In the genomic region with DNA sequence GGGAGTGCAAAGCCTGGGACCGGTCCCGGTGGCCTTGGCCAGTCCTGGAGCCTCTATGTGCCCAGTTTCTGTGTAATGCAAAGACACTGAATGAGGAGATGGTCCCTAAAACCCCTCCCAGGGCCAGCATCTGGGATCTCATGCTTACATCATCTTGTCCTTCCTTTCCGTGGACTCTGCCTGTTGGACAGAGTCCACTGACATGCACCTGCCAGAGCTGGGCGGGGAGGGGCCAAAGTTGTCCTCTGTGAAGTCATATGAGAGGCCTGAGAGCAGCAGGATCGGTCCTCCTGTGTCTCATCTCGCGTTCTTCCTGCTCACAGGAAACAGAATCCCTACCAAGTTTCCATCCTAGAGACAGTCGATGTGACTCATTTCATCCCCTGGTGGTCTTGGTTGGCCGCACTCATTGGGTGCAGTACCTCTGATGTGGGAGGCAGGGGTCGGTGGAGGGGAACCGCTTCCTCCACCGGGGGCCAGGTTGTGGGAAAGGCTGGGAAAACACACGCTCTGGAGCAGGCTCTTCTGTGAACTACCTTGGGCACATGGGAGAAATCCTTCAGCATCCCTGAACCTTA, we compare ENCODE assay signal across 11 cellular contexts.
DNase-seq lines count a peak whose midpoint lies in the region; ATAC-seq and TF ChIP-seq lines count a peak whose summit lies in the region.
"Had no signal": no experiment of that assay in that cellular context is flagged by ENCODE, and none has a peak within 500 bp of the region (broad histone marks: within the 10 kb centered on the region; RNA-seq: fewer than 3 reads in every experiment).

No MANE protein-coding gene starts in this region.

- H3K27me3 ChIP-seq in ascending aorta: no peaks in the 10 kb centered on the region

- DNase-seq in ascending aorta (ENCODE audit: low spot score in 2 of 2) (no peak), left colon (peak; percentile 45 to 46), renal cortical epithelial cell (ENCODE audit: low read depth) (peak; percentile 70), DMS 273 (lab: John Stamatoyannopoulos, UW; ENCODE audit: unreplicated experiment) (no peak)
- DNase-seq: activated CD4-positive, CD25-positive, alpha-beta regulatory T cell had no signal

- POLR2A ChIA-PET in HEK293 (lab: Yijun Ruan, JAX): no interaction called here

- ATAC-seq in left colon: peak; percentile 57
- ATAC-seq in HG02623 (IDR thresholded peaks at IDR 0.05; ENCODE audit: unreplicated experiment): no peak
- no peak for ATAC-seq in GM18868 (IDR thresholded peaks at IDR 0.05; ENCODE audit: unreplicated experiment)
- ATAC-seq: stimulated activated effector memory CD8-positive, alpha-beta T cell treated with anti-CD3 and anti-CD28 coated beads, Interleukin-12 subunit alpha, Interleukin-12 subunit beta, amount 100 ng/mL, for 72 hours had no signal

- no peaks in the 10 kb centered on the region for H3K4me1 ChIP-seq in HEK293 (ENCODE audit: control insufficient read depth, insufficient read depth, low read length)
- H3K4me1 ChIP-seq in ascending aorta: peaks cover 16 to 32% of the 10 kb centered on the region in 2 donors
- H3K4me1 ChIP-seq: breast epithelium had no signal

- intact Hi-C loops in ascending aorta (cut with DNase I) (loop anchor here (2.0 to 5.0 kb wide), 5 partner anchors 76 to 635 kb away; no protein-coding TSS in a partner anchor), left colon (cut with DNase I, micrococcal nuclease) (loop anchor here in 1 of 2 donors (5.0 to 10.0 kb wide), 2 partner anchors 306 to 639 kb away; no protein-coding TSS in a partner anchor)

- no peak overlapping the region for H3K27ac ChIP-seq in HEK293 (ENCODE audit: extremely low read depth, low read depth, low read length)
- no peak overlapping the region for H3K27ac ChIP-seq in ascending aorta
- H3K27ac ChIP-seq: breast epithelium, psoas muscle had no signal

- CTCF ChIA-PET in HEK293 (lab: Yijun Ruan, JAX): interaction anchor here (0.6 to 2.1 kb wide), 22 partner anchors 11 to 635 kb away, joined by 3 to 13 read pairs (median 5); no protein-coding TSS in a partner anchor

- TF ChIP-seq CTCF in HEK293 (tag by site-specific recombination; IDR thresholded peaks at IDR 0.05) (no peak), ascending aorta (IDR thresholded peaks at IDR 0.05) (no peak)

- H3K36me3 ChIP-seq in HEK293 (ENCODE audit: control insufficient read depth in 2 of 2, insufficient read depth in 1 of 2, low read length in 2 of 2) (no peaks in the 10 kb centered on the region), ascending aorta (no peaks in the 10 kb centered on the region)
- H3K36me3 ChIP-seq: breast epithelium had no signal

- no peaks in the 10 kb centered on the region for H3K9me3 ChIP-seq in HEK293 (ENCODE audit: control insufficient read depth, insufficient read depth, low read depth, low read length)
- peaks cover 0 to under 1% of the 10 kb centered on the region in 2 donors for H3K9me3 ChIP-seq in ascending aorta
- H3K9me3 ChIP-seq: breast epithelium, psoas muscle had no signal

- H3K4me3 ChIP-seq in HEK293 (ENCODE audit: low read depth, low read length) (no peak overlapping the region), ascending aorta (peak overlapping the region; percentile 46 to 54)

TF ChIP-seq in HEK293, 187 proteins besides CTCF, POLR2A, EP300 and RAD21:
- no peak for TF ChIP-seq ZNF560 (tag by site-specific recombination; IDR thresholded peaks at IDR 0.05; ENCODE audit: borderline replicate concordance)
- TF ChIP-seq, protein P1, sequence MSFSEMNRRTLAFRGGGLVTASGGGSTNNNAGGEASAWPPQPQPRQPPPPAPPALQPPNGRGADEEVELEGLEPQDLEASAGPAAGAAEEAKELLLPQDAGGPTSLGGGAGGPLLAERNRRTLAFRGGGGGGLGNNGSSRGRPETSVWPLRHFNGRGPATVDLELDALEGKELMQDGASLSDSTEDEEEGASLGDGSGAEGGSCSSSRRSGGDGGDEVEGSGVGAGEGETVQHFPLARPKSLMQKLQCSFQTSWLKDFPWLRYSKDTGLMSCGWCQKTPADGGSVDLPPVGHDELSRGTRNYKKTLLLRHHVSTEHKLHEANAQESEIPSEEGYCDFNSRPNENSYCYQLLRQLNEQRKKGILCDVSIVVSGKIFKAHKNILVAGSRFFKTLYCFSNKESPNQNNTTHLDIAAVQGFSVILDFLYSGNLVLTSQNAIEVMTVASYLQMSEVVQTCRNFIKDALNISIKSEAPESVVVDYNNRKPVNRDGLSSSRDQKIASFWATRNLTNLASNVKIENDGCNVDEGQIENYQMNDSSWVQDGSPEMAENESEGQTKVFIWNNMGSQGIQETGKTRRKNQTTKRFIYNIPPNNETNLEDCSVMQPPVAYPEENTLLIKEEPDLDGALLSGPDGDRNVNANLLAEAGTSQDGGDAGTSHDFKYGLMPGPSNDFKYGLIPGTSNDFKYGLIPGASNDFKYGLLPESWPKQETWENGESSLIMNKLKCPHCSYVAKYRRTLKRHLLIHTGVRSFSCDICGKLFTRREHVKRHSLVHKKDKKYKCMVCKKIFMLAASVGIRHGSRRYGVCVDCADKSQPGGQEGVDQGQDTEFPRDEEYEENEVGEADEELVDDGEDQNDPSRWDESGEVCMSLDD (tag by site-specific recombination; IDR thresholded peaks at IDR 0.05): no peak
- 0 out of 2 replicates have a peak, but pooled peaks have one; percentile 13 for TF ChIP-seq ZIC2 (tag by site-specific recombination; IDR thresholded peaks at IDR 0.05)

Comparison
In these comparisons a context has a peak if more than half of its experiments do, and no peak if none do; other contexts are left out.
1. DNase-seq: peak in left colon (2 of 2) and renal cortical epithelial cell (single experiment); none in ascending aorta (0 of 2) and DMS 273 (single experiment).